ENCODE assay signal across 27 cellular contexts in the genomic region with DNA sequence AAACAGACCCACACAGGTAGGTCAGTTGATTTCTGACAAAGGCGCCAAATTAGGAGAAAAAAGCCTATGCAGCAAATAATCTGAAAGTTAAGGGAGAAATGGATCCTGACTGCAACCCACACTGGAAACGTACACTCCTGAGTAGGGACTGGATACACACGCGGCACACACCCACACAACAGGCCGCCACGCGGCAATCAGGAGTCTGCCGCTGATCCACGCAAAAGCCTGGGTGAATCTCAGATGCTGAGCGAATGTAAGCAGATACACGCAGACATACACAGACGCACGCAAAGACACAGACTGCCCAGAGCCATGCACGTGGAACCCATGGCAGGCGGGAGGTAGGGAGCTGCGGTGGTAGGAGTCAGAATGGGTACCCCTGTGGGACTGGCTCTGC. TPM values are rescaled to one million over a fixed set of nuclear protein-coding genes. Genes with fewer than 3 reads are reported as not detected.
"Had no signal": no experiment of that assay in that cellular context is flagged by ENCODE, and none has a peak within 500 bp of the region (broad histone marks: within the 10 kb centered on the region; RNA-seq: fewer than 3 reads in every experiment).

No MANE protein-coding gene starts in this region.

- H3K27ac ChIP-seq: left lung, lower lobe of right lung, ovary, right lobe of liver, tibial nerve, uterus had no signal

- H3K4me3 ChIP-seq: left lung, lower lobe of right lung, ovary, right lobe of liver, smooth muscle cell, tibial nerve, uterus had no signal

- H3K36me3 ChIP-seq: ovary, uterus had no signal

- H3K4me1 ChIP-seq: lower lobe of right lung, right lobe of liver, tibial nerve, uterus had no signal

- DNase-seq: immature natural killer cell; kidney; left colon; lower lobe of right lung; mammary epithelial cell; mesenchymal stem cell; naive thymus-derived CD8-positive, alpha-beta T cell; occipital lobe; ovary; retina; right lobe of liver; stimulated activated CD4-positive, alpha-beta T cell treated with anti-CD3 and anti-CD28 coated beads, Interleukin-1b, Interleukin-23, amount 100 ng/mL, for 48 hours; stimulated activated CD4-positive, alpha-beta T cell treated with anti-CD3 and anti-CD28 coated beads, Interleukin-2, amount 100 ng/mL, for 48 hours; stimulated activated CD4-positive, alpha-beta T cell treated with anti-CD3 and anti-CD28 coated beads, Interleukin-4, amount 100 ng/mL, for 4 hours; stimulated activated CD8-positive, alpha-beta memory T cell treated with anti-CD3 and anti-CD28 coated beads, Interleukin-4, amount 100 ng/mL, for 48 hours; stimulated activated naive CD4-positive, alpha-beta T cell treated with Interleukin-2 at 50 U/mL for 16 hours; stimulated activated naive CD8-positive, alpha-beta T cell treated with anti-CD3 and anti-CD28 coated beads, Interleukin-15, amount 100 ng/mL, for 72 hours; substantia nigra; uterus had no signal

- FAIRE-seq: islet of Langerhans, kidney had no signal

- ATAC-seq: left colon; left lung; lower lobe of right lung; naive thymus-derived CD8-positive, alpha-beta T cell; right lobe of liver; stimulated activated memory B cell treated with anti-CD40 and anti-IgM and Interleukin-4, amounts not matched to agents 10 μg/mL and 1 μg/mL and 100 μg/mL, for 72 hours; stimulated activated naive CD8-positive, alpha-beta T cell treated with anti-CD3 and anti-CD28 coated beads, Interleukin-15, amount 100 ng/mL, for 72 hours had no signal

- H3K27me3 ChIP-seq: left lung, neutrophil, ovary, right lobe of liver, tibial nerve, uterus had no signal

- H3K4me2 ChIP-seq: smooth muscle cell had no signal

- H3K9me3 ChIP-seq: left lung, lower lobe of right lung, neutrophil, ovary, right lobe of liver, tibial nerve, uterus had no signal

RNA-seq across cellular contexts. Expression of gene DOK7, which starts 47.4 kb away (rescaled TPM):
- total RNA-seq: naive thymus-derived CD8-positive, alpha-beta T cell; neural crest cell; occipital lobe; progenitor cell of endocrine pancreas; smooth muscle cell had no signal
- polyA plus RNA-seq: smooth muscle cell had no signal
